In genomic region chr2:54903736-54904554, GRCh38 we compare ENCODE assay signal across 8 cellular contexts.
DNase-seq lines count a peak whose midpoint lies in the region; ATAC-seq, FAIRE-seq and TF ChIP-seq lines count a peak whose summit lies in the region.

No MANE protein-coding gene starts in this region.

- 0 out of 2 replicates have a peak, but pooled peaks have one; percentile 16 for TF ChIP-seq POLR2A in H54 (IDR thresholded peaks at IDR 0.05; ENCODE audit: low read depth, low read length)

- H3K27me3 Mint-ChIP-seq in activated naive CD8-positive, alpha-beta T cell treated with anti-CD3 and anti-CD28 coated beads for 36 hours = no peaks in the 10 kb centered on the region

- H3K9me3 ChIP-seq in lower lobe of right lung = no peaks in the 10 kb centered on the region

- no peaks in the 10 kb centered on the region for H3K36me3 Mint-ChIP-seq in activated naive CD8-positive, alpha-beta T cell treated with anti-CD3 and anti-CD28 coated beads for 36 hours

- H3K27ac ChIP-seq in lower lobe of right lung = no peak overlapping the region

- H3K4me1 Mint-ChIP-seq in activated naive CD8-positive, alpha-beta T cell treated with anti-CD3 and anti-CD28 coated beads for 36 hours = peaks cover 10% of the 10 kb centered on the region

- intact Hi-C loops in lower lobe of right lung (cut with DNase I) = no loop called here

- H3K27me3 ChIP-seq in lower lobe of right lung (ENCODE audit: low read depth) = no peaks in the 10 kb centered on the region

- H3K27ac Mint-ChIP-seq in activated naive CD8-positive, alpha-beta T cell treated with anti-CD3 and anti-CD28 coated beads for 36 hours = peak overlapping the region; percentile 54

- TF ChIP-seq CTCF in lower lobe of right lung (IDR thresholded peaks at IDR 0.05) = no peak

- no peaks in the 10 kb centered on the region for H3K4me1 ChIP-seq in lower lobe of right lung

- no peaks in the 10 kb centered on the region for H3K36me3 ChIP-seq in lower lobe of right lung

- no peak overlapping the region for H3K4me3 Mint-ChIP-seq in activated naive CD8-positive, alpha-beta T cell treated with anti-CD3 and anti-CD28 coated beads for 36 hours

- ATAC-seq in lower lobe of right lung = peak; percentile 62 to 82
- ATAC-seq in GM21576 (IDR thresholded peaks at IDR 0.05; ENCODE audit: unreplicated experiment) = no peak
- ATAC-seq in HG03520 (IDR thresholded peaks at IDR 0.05; ENCODE audit: unreplicated experiment) = no peak

- no peak overlapping the region for H3K4me3 ChIP-seq in lower lobe of right lung

- DNase-seq in H54 (ENCODE audit: insufficient read length, low spot score) = peak; percentile 75
- DNase-seq in SKM-1 (lab: John Stamatoyannopoulos, UW; ENCODE audit: unreplicated experiment) = peak; percentile 10
- peak; percentile 60 for DNase-seq in activated naive CD8-positive, alpha-beta T cell treated with anti-CD3 and anti-CD28 coated beads for 36 hours
- DNase-seq in lower lobe of right lung = no peak
- DNase-seq in stimulated activated CD8-positive, alpha-beta memory T cell treated with anti-CD3 and anti-CD28 coated beads, Interleukin-7, amount 100 ng/mL, for 1 hour (ENCODE audit: low read depth in 2 of 2) = peak; percentile 25 to 32
- DNase-seq in NCI-H1694 (lab: John Stamatoyannopoulos, UW) = no peak

- H3K9me3 Mint-ChIP-seq in activated naive CD8-positive, alpha-beta T cell treated with anti-CD3 and anti-CD28 coated beads for 36 hours = no peaks in the 10 kb centered on the region

- FAIRE-seq in H54 (lab: Jason Lieb, UNC) = peak; percentile 97

Comparison
In these comparisons a context has a peak if more than half of its experiments do, and no peak if none do; other contexts are left out.
1. DNase-seq: peak in H54 (single experiment), SKM-1 (single experiment), activated naive CD8-positive, alpha-beta T cell treated with anti-CD3 and anti-CD28 coated beads for 36 hours (single experiment) and stimulated activated CD8-positive, alpha-beta memory T cell treated with anti-CD3 and anti-CD28 coated beads, Interleukin-7, amount 100 ng/mL, for 1 hour (2 of 2); none in lower lobe of right lung (single experiment) and NCI-H1694 (single experiment).
2. ATAC-seq: peak in lower lobe of right lung (2 of 2); none in GM21576 (single experiment) and HG03520 (single experiment).